ENCODE assay signal across 1 cellular context in the genomic region with DNA sequence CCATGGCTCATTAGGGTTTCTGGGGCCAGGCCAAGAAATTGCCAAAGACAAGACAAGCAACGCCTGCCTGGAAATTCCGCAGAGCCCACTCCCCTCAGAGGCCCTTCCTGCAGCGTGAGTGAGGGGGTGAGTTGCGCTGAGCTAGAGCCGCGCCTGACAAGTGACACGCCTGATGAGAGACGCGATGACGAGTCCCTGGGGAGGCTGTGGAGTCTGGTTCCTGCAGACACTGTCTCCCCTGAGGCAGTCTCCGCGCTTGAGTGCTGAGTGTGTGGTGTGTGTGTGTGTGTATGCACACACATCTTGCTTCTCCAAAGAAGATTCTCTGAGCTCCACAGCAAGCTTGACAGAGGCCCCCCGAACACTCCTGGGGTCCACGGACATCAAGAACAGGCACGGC.
TF ChIP-seq lines count a peak whose summit lies in the region.

No MANE protein-coding gene starts in this region.

TF ChIP-seq in GM12878, 131 proteins besides CTCF, POLR2A, EP300 and RAD21 (continued from another document and continues in another):
- TF ChIP-seq CBX3 (IDR thresholded peaks at IDR 0.05; ENCODE audit: borderline replicate concordance, low read depth) (no peak), HDGF (IDR thresholded peaks at IDR 0.05) (no peak), SRF (IDR thresholded peaks at IDR 0.05; ENCODE audit: low read depth in 2 of 2, low read length in 2 of 2) (no peak), REST (IDR thresholded peaks at IDR 0.05; ENCODE audit: low read depth, low read length) (no peak), RBBP5 (conservative IDR thresholded peaks at IDR 0.05) (no peak), POLR2AphosphoS5 (IDR thresholded peaks at IDR 0.05; ENCODE audit: low read length) (no peak), NFXL1 (IDR thresholded peaks at IDR 0.05; ENCODE audit: borderline replicate concordance) (no peak), RCOR1 (conservative IDR thresholded peaks at IDR 0.05; ENCODE audit: low read depth, low read length) (no peak), SREBF1 (IDR thresholded peaks at IDR 0.05; ENCODE audit: low read length) (no peak), PRDM15 (CRISPR knock-in tag; IDR thresholded peaks at IDR 0.05) (no peak), USF1 (IDR thresholded peaks at IDR 0.05; ENCODE audit: borderline replicate concordance, extremely low read length, insufficient read depth, low read depth, low read length) (no peak), PBX3 (IDR thresholded peaks at IDR 0.05; ENCODE audit: insufficient replicate concordance, low read depth, low read length) (peak; percentile 39), WRNIP1 (IDR thresholded peaks at IDR 0.05; ENCODE audit: borderline replicate concordance, low read depth, low read length) (no peak), NFYA (IDR thresholded peaks at IDR 0.05; ENCODE audit: borderline replicate concordance, low read depth, low read length) (no peak), SMARCA5 (IDR thresholded peaks at IDR 0.05) (no peak), CBX5 (IDR thresholded peaks at IDR 0.05; ENCODE audit: low read depth) (no peak), BRCA1 (IDR thresholded peaks at IDR 0.05; ENCODE audit: low read depth, low read length) (no peak), IKZF1 (conservative IDR thresholded peaks at IDR 0.05) (0 out of 2 replicates have a peak, but pooled peaks have one; percentile 32), BMI1 (IDR thresholded peaks at IDR 0.05; ENCODE audit: borderline replicate concordance) (no peak), ASH2L (IDR thresholded peaks at IDR 0.05; ENCODE audit: borderline replicate concordance, low read depth) (no peak), PAX5 (IDR thresholded peaks at IDR 0.05; ENCODE audit: borderline replicate concordance, low read depth, low read length) (no peak), ZBTB11 (CRISPR knock-in tag; IDR thresholded peaks at IDR 0.05) (no peak), KDM1A (IDR thresholded peaks at IDR 0.05; ENCODE audit: borderline replicate concordance) (no peak), ZZZ3 (IDR thresholded peaks at IDR 0.05; ENCODE audit: control insufficient read depth, insufficient read length, low read depth) (no peak), DPF2 (IDR thresholded peaks at IDR 0.05) (peak; percentile 40; the same call in 1 of the 2 replicates), STAT1 (conservative IDR thresholded peaks at IDR 0.05) (no peak), EED (IDR thresholded peaks at IDR 0.05; ENCODE audit: low read depth) (no peak), SIX5 (IDR thresholded peaks at IDR 0.05; ENCODE audit: low read depth, low read length, severe bottlenecking) (no peak), IKZF2 (IDR thresholded peaks at IDR 0.05) (no peak), CHD1 (IDR thresholded peaks at IDR 0.05; ENCODE audit: low read depth, low read length) (no peak), ZNF207 (IDR thresholded peaks at IDR 0.05; ENCODE audit: borderline replicate concordance) (no peak), LARP7 (IDR thresholded peaks at IDR 0.05) (no peak), POLR2AphosphoS2 (IDR thresholded peaks at IDR 0.05; ENCODE audit: low read depth, low read length) (no peak)
- TF ChIP-seq, protein P1, sequence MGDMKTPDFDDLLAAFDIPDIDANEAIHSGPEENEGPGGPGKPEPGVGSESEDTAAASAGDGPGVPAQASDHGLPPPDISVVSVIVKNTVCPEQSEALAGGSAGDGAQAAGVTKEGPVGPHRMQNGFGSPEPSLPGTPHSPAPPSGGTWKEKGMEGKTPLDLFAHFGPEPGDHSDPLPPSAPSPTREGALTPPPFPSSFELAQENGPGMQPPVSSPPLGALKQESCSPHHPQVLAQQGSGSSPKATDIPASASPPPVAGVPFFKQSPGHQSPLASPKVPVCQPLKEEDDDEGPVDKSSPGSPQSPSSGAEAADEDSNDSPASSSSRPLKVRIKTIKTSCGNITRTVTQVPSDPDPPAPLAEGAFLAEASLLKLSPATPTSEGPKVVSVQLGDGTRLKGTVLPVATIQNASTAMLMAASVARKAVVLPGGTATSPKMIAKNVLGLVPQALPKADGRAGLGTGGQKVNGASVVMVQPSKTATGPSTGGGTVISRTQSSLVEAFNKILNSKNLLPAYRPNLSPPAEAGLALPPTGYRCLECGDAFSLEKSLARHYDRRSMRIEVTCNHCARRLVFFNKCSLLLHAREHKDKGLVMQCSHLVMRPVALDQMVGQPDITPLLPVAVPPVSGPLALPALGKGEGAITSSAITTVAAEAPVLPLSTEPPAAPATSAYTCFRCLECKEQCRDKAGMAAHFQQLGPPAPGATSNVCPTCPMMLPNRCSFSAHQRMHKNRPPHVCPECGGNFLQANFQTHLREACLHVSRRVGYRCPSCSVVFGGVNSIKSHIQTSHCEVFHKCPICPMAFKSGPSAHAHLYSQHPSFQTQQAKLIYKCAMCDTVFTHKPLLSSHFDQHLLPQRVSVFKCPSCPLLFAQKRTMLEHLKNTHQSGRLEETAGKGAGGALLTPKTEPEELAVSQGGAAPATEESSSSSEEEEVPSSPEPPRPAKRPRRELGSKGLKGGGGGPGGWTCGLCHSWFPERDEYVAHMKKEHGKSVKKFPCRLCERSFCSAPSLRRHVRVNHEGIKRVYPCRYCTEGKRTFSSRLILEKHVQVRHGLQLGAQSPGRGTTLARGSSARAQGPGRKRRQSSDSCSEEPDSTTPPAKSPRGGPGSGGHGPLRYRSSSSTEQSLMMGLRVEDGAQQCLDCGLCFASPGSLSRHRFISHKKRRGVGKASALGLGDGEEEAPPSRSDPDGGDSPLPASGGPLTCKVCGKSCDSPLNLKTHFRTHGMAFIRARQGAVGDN (IDR thresholded peaks at IDR 0.05) = 0 out of 2 replicates have a peak, but pooled peaks have one; percentile 18
- TF ChIP-seq, protein P2, sequence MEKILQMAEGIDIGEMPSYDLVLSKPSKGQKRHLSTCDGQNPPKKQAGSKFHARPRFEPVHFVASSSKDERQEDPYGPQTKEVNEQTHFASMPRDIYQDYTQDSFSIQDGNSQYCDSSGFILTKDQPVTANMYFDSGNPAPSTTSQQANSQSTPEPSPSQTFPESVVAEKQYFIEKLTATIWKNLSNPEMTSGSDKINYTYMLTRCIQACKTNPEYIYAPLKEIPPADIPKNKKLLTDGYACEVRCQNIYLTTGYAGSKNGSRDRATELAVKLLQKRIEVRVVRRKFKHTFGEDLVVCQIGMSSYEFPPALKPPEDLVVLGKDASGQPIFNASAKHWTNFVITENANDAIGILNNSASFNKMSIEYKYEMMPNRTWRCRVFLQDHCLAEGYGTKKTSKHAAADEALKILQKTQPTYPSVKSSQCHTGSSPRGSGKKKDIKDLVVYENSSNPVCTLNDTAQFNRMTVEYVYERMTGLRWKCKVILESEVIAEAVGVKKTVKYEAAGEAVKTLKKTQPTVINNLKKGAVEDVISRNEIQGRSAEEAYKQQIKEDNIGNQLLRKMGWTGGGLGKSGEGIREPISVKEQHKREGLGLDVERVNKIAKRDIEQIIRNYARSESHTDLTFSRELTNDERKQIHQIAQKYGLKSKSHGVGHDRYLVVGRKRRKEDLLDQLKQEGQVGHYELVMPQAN (conservative IDR thresholded peaks at IDR 0.05) = no peak
- TF ChIP-seq, protein P3, sequence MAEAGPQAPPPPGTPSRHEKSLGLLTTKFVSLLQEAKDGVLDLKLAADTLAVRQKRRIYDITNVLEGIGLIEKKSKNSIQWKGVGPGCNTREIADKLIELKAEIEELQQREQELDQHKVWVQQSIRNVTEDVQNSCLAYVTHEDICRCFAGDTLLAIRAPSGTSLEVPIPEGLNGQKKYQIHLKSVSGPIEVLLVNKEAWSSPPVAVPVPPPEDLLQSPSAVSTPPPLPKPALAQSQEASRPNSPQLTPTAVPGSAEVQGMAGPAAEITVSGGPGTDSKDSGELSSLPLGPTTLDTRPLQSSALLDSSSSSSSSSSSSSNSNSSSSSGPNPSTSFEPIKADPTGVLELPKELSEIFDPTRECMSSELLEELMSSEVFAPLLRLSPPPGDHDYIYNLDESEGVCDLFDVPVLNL (IDR thresholded peaks at IDR 0.05; ENCODE audit: low read depth, low read length) = no peak
